1 cellular context compared by ENCODE assay signal in genomic region chr22:50340157-50340879, GRCh38.
TF ChIP-seq lines count a peak whose summit lies in the region.

No MANE protein-coding gene starts in this region.

TF ChIP-seq in GM12878, 131 proteins besides CTCF, POLR2A, EP300 and RAD21 (continued from another document):
- 0 out of 2 replicates have a peak, but pooled peaks have one; percentile 17 for TF ChIP-seq NR2F1 (conservative IDR thresholded peaks at IDR 0.05)
- TF ChIP-seq, protein P1, sequence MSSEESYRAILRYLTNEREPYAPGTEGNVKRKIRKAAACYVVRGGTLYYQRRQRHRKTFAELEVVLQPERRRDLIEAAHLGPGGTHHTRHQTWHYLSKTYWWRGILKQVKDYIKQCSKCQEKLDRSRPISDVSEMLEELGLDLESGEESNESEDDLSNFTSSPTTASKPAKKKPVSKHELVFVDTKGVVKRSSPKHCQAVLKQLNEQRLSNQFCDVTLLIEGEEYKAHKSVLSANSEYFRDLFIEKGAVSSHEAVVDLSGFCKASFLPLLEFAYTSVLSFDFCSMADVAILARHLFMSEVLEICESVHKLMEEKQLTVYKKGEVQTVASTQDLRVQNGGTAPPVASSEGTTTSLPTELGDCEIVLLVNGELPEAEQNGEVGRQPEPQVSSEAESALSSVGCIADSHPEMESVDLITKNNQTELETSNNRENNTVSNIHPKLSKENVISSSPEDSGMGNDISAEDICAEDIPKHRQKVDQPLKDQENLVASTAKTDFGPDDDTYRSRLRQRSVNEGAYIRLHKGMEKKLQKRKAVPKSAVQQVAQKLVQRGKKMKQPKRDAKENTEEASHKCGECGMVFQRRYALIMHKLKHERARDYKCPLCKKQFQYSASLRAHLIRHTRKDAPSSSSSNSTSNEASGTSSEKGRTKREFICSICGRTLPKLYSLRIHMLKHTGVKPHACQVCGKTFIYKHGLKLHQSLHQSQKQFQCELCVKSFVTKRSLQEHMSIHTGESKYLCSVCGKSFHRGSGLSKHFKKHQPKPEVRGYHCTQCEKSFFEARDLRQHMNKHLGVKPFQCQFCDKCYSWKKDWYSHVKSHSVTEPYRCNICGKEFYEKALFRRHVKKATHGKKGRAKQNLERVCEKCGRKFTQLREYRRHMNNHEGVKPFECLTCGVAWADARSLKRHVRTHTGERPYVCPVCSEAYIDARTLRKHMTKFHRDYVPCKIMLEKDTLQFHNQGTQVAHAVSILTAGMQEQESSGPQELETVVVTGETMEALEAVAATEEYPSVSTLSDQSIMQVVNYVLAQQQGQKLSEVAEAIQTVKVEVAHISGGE (CRISPR knock-in tag; IDR thresholded peaks at IDR 0.05), result no peak
